ENCODE assay signal across 8 cellular contexts in genomic region chr19:50025794-50026549, GRCh38. TPM values are rescaled to one million over a fixed set of nuclear protein-coding genes. Genes with fewer than 3 reads are reported as not detected.
DNase-seq lines count a peak whose midpoint lies in the region; ATAC-seq and TF ChIP-seq lines count a peak whose summit lies in the region.

TSS of gene ZNF473 (plus strand) at chr19:50026005. CDS start at chr19:50031083, 5,078 bp downstream.

- no peaks in the 10 kb centered on the region for H3K27me3 ChIP-seq in left lung

- intact Hi-C loops in activated CD4-positive, alpha-beta T cell treated with anti-CD3 and anti-CD28 coated beads for 36 hours (cut with DNase I, micrococcal nuclease): loop anchor here (1.0 to 5.0 kb wide), 23 partner anchors 25 to 1082 kb away; partner anchors contain the start of genes ATF5 (in 2 of the 2), NUP62 (in 2 of the 2), AKT1S1 (in 1 of the 2) and CTU1 (in 1 of the 2)
- intact Hi-C loops in left lung (cut with DNase I): no loop called here

- DNase-seq in AG08395 (ENCODE audit: low spot score): peak; percentile 94
- DNase-seq in NCI-H446 treated with DMSO at 0.1 percent for 48 hours (lab: John Stamatoyannopoulos, UW): peak; percentile 96
- peak; percentile 95 for DNase-seq in activated CD4-positive, alpha-beta T cell treated with anti-CD3 and anti-CD28 coated beads for 36 hours
- DNase-seq in choroid plexus epithelial cell (ENCODE audit: low read depth): peak; percentile 97
- peak; percentile 96 to 97 for DNase-seq in left lung
- DNase-seq in stimulated activated CD4-positive, alpha-beta T cell treated with anti-CD3 and anti-CD28 coated beads, Interleukin-4, amount 100 ng/mL, for 1 hour: peak; percentile 89

- H3K4me3 ChIP-seq in choroid plexus epithelial cell (ENCODE audit: low read depth, low read length): peak within 1 kb of the TSS; percentile 100
- peak within 1 kb of the TSS; percentile 82 to 92 for H3K4me3 ChIP-seq in left lung

- CTCF ChIA-PET in activated CD4-positive, alpha-beta T cell treated with anti-CD3 and anti-CD28 coated beads for 36 hours (lab: Charles Lee): interaction anchor here (0.6 to 0.8 kb wide), 2 partner anchors 14 to 124 kb away, joined by 3 to 4 read pairs; no protein-coding TSS in a partner anchor

- no peaks in the 10 kb centered on the region for H3K27me3 Mint-ChIP-seq in activated CD4-positive, alpha-beta T cell treated with anti-CD3 and anti-CD28 coated beads for 36 hours

- peaks cover 37% of the 10 kb centered on the region for H3K4me1 Mint-ChIP-seq in activated CD4-positive, alpha-beta T cell treated with anti-CD3 and anti-CD28 coated beads for 36 hours

- TF ChIP-seq CTCF in choroid plexus epithelial cell (conservative IDR thresholded peaks at IDR 0.05; ENCODE audit: low read depth, low read length) (no peak), left lung (IDR thresholded peaks at IDR 0.05) (no peak)

- H3K9me3 Mint-ChIP-seq in activated CD4-positive, alpha-beta T cell treated with anti-CD3 and anti-CD28 coated beads for 36 hours (ENCODE audit: low read depth): peaks cover 6% of the 10 kb centered on the region

- H3K27ac Mint-ChIP-seq in activated CD4-positive, alpha-beta T cell treated with anti-CD3 and anti-CD28 coated beads for 36 hours: peak within 1 kb of the TSS; percentile 95

- H3K4me1 ChIP-seq in left lung: peaks cover 16 to 48% of the 10 kb centered on the region in 2 donors

- ATAC-seq in GM18868 (IDR thresholded peaks at IDR 0.05; ENCODE audit: unreplicated experiment) (peak; percentile 61), HG03097 (IDR thresholded peaks at IDR 0.05; ENCODE audit: low FRiP score, unreplicated experiment) (peak; percentile 63), left lung (peak; percentile 91)
- peak; percentile 83 for ATAC-seq in activated CD4-positive, alpha-beta T cell treated with anti-CD3 and anti-CD28 coated beads for 36 hours

- H3K27ac ChIP-seq in left lung: peak within 1 kb of the TSS; percentile 86 to 96

- POLR2A ChIA-PET in activated CD4-positive, alpha-beta T cell treated with anti-CD3 and anti-CD28 coated beads for 36 hours (lab: Charles Lee): interaction anchor here (0.6 kb wide), 1 partner anchor 384 kb away, joined by 3 read pairs; the partner anchor contains the start of gene SCAF1

- H3K36me3 ChIP-seq in left lung: peaks cover 0 to 14% of the 10 kb centered on the region in 2 donors

- no peaks in the 10 kb centered on the region for H3K9me3 ChIP-seq in left lung

- H3K4me3 Mint-ChIP-seq in activated CD4-positive, alpha-beta T cell treated with anti-CD3 and anti-CD28 coated beads for 36 hours: peak within 1 kb of the TSS; percentile 85

- peaks cover 29% of the 10 kb centered on the region for H3K36me3 Mint-ChIP-seq in activated CD4-positive, alpha-beta T cell treated with anti-CD3 and anti-CD28 coated beads for 36 hours (ENCODE audit: low read depth)

RNA-seq across cellular contexts. Expression of gene ZNF473, which starts in this region (rescaled TPM):
- 10 to 100 TPM; 10.9 to 12.5 TPM for total RNA-seq in activated CD4-positive, alpha-beta T cell treated with anti-CD3 and anti-CD28 coated beads for 36 hours
- total RNA-seq in left lung: 1 to 10 TPM; 5.1 to 9.3 TPM

Comparison
In these comparisons a context has a peak if more than half of its experiments do, and no peak if none do; other contexts are left out.
1. Peak in every context shown above with its lines: DNase-seq, ATAC-seq, H3K4me3 ChIP-seq and H3K27ac ChIP-seq.
2. intact Hi-C loops: an anchor here in activated CD4-positive, alpha-beta T cell treated with anti-CD3 and anti-CD28 coated beads for 36 hours (1.0 to 5.0 kb wide); none called in left lung.